In the genomic region with DNA sequence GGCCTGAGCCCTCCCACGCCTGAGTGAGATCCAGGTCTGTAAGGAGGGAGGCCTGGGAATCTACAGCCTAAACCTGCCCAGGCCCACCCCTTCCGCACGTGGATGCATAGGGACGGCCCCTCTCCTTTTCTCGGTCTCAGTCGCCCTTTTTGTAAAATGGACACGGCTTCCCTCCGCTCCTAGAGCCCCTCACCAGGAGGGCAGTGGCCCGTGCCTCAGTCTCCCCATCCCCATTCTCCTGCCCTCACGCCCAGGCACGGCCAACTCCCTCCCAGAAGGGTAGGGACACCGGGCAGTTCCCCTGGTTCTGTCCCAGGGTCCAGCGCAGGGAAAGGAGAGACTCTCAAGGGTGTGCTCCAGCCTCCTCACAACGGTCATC, we compare ENCODE assay signal across 1 cellular context.
A peak's percentile ranks its signal among the peaks of the same experiment; 100 is the strongest.
TF ChIP-seq lines count a peak whose summit lies in the region.

No MANE protein-coding gene starts in this region.

TF ChIP-seq in HepG2, 621 proteins besides CTCF, POLR2A, EP300 and RAD21 (continued from another document and continues in another):
- TF ChIP-seq FOXO1 (CRISPR knock-in tag; IDR thresholded peaks at IDR 0.05) (0 out of 2 replicates have a peak, but pooled peaks have one; percentile 4), SP4 (CRISPR knock-in tag; IDR thresholded peaks at IDR 0.05) (no peak), NFE2L1 (CRISPR knock-in tag; IDR thresholded peaks at IDR 0.05; ENCODE audit: borderline replicate concordance) (no peak), POLR2G (IDR thresholded peaks at IDR 0.05; ENCODE audit: low read depth, low read length) (no peak; the same call in 1 of the 2 replicates), ZNF225 (CRISPR knock-in tag; IDR thresholded peaks at IDR 0.05) (peak; percentile 14; the same call in 1 of the 2 replicates), ZSCAN29 (CRISPR knock-in tag; conservative IDR thresholded peaks at IDR 0.05) (no peak), ZNF136 (CRISPR knock-in tag; IDR thresholded peaks at IDR 0.05; ENCODE audit: low read depth) (no peak), RFXANK (CRISPR knock-in tag; IDR thresholded peaks at IDR 0.05) (0 out of 2 replicates have a peak, but pooled peaks have one; percentile 43), ZNF790 (CRISPR knock-in tag; IDR thresholded peaks at IDR 0.05; ENCODE audit: borderline replicate concordance) (no peak), HHEX (CRISPR knock-in tag; IDR thresholded peaks at IDR 0.05) (no peak), ZNF282 (IDR thresholded peaks at IDR 0.05; ENCODE audit: partially characterized antibody) (no peak), ZNF432 (CRISPR knock-in tag; IDR thresholded peaks at IDR 0.05; ENCODE audit: borderline replicate concordance) (no peak), NFATC3 (CRISPR knock-in tag; IDR thresholded peaks at IDR 0.05) (0 out of 2 replicates have a peak, but pooled peaks have one; percentile 67), HNRNPH1 (optimal IDR thresholded peaks at IDR 0.05; ENCODE audit: low read depth, low read length) (no peak), MAFK (conservative IDR thresholded peaks at IDR 0.05 in 1 of 2, IDR thresholded peaks at IDR 0.05 in 1 of 2; ENCODE audit: low read length in 2 of 2) (no peak), HNF4G (IDR thresholded peaks at IDR 0.05; ENCODE audit: borderline replicate concordance, low read depth, low read length) (no peak), HNF4G (CRISPR knock-in tag; IDR thresholded peaks at IDR 0.05; ENCODE audit: borderline replicate concordance, low read depth) (no peak), ZNF263 (CRISPR knock-in tag; IDR thresholded peaks at IDR 0.05) (0 out of 2 replicates have a peak, but pooled peaks have one; percentile 53), MED13 (CRISPR knock-in tag; IDR thresholded peaks at IDR 0.05) (no peak; the same call in 1 of the 2 replicates), FLYWCH1 (CRISPR knock-in tag; IDR thresholded peaks at IDR 0.05) (no peak), MATR3 (CRISPR knock-in tag; IDR thresholded peaks at IDR 0.05) (no peak), ZNF24 (IDR thresholded peaks at IDR 0.05) (no peak), ZNF574 (CRISPR knock-in tag; IDR thresholded peaks at IDR 0.05) (peak; percentile 46; the same call in 1 of the 2 replicates), ZNF546 (CRISPR knock-in tag; conservative IDR thresholded peaks at IDR 0.05) (no peak), DNMT3B (CRISPR knock-in tag; conservative IDR thresholded peaks at IDR 0.05) (peak; percentile 72; the same call in 1 of the 2 replicates), PRDM4 (CRISPR knock-in tag; IDR thresholded peaks at IDR 0.05; ENCODE audit: borderline replicate concordance) (no peak), FOSL1 (CRISPR knock-in tag; IDR thresholded peaks at IDR 0.05; ENCODE audit: borderline replicate concordance) (no peak), ZSCAN5A (CRISPR knock-in tag; IDR thresholded peaks at IDR 0.05; ENCODE audit: borderline replicate concordance) (no peak), KAT2B (IDR thresholded peaks at IDR 0.05; ENCODE audit: borderline replicate concordance, low read depth, low read length) (no peak), CCDC6 (CRISPR knock-in tag; IDR thresholded peaks at IDR 0.05) (0 out of 2 replicates have a peak, but pooled peaks have one; percentile 35), ZNF720 (CRISPR knock-in tag; IDR thresholded peaks at IDR 0.05) (no peak), ZNF879 (CRISPR knock-in tag; IDR thresholded peaks at IDR 0.05) (no peak; the same call in 1 of the 2 replicates), MXI1 (IDR thresholded peaks at IDR 0.05; ENCODE audit: borderline replicate concordance, low read depth, low read length) (no peak; the same call in 2 of the 3 replicates), ZNF816 (CRISPR knock-in tag; IDR thresholded peaks at IDR 0.05; ENCODE audit: borderline replicate concordance) (no peak), MYPOP (CRISPR knock-in tag; IDR thresholded peaks at IDR 0.05) (no peak), ZSCAN12 (CRISPR knock-in tag; IDR thresholded peaks at IDR 0.05) (no peak), ZNF598 (CRISPR knock-in tag; IDR thresholded peaks at IDR 0.05; ENCODE audit: borderline replicate concordance) (peak; percentile 68; the same call in 1 of the 2 replicates), MTF1 (CRISPR knock-in tag; IDR thresholded peaks at IDR 0.05) (no peak), ZNF230 (CRISPR knock-in tag; IDR thresholded peaks at IDR 0.05) (no peak), ZNF510 (CRISPR knock-in tag; IDR thresholded peaks at IDR 0.05; ENCODE audit: low read depth) (peak; percentile 84; the same call in 1 of the 2 replicates), ZNF768 (CRISPR knock-in tag; IDR thresholded peaks at IDR 0.05) (no peak), NFKBIZ (CRISPR knock-in tag; IDR thresholded peaks at IDR 0.05) (no peak), NFIC (IDR thresholded peaks at IDR 0.05; ENCODE audit: low read length) (no peak), FOXC1 (CRISPR knock-in tag; IDR thresholded peaks at IDR 0.05; ENCODE audit: borderline replicate concordance) (no peak; the same call in 1 of the 2 replicates), PAX8 (CRISPR knock-in tag; IDR thresholded peaks at IDR 0.05; ENCODE audit: borderline replicate concordance) (0 out of 2 replicates have a peak, but pooled peaks have one; percentile 48), ZMAT3 (CRISPR knock-in tag; conservative IDR thresholded peaks at IDR 0.05) (peak; percentile 15; the same call in 1 of the 2 replicates)
- TF ChIP-seq, protein P1, sequence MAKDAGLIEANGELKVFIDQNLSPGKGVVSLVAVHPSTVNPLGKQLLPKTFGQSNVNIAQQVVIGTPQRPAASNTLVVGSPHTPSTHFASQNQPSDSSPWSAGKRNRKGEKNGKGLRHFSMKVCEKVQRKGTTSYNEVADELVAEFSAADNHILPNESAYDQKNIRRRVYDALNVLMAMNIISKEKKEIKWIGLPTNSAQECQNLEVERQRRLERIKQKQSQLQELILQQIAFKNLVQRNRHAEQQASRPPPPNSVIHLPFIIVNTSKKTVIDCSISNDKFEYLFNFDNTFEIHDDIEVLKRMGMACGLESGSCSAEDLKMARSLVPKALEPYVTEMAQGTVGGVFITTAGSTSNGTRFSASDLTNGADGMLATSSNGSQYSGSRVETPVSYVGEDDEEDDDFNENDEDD (CRISPR knock-in tag; IDR thresholded peaks at IDR 0.05; ENCODE audit: borderline replicate concordance) = peak; percentile 37; the same call in 1 of the 2 replicates
- TF ChIP-seq, protein P2, sequence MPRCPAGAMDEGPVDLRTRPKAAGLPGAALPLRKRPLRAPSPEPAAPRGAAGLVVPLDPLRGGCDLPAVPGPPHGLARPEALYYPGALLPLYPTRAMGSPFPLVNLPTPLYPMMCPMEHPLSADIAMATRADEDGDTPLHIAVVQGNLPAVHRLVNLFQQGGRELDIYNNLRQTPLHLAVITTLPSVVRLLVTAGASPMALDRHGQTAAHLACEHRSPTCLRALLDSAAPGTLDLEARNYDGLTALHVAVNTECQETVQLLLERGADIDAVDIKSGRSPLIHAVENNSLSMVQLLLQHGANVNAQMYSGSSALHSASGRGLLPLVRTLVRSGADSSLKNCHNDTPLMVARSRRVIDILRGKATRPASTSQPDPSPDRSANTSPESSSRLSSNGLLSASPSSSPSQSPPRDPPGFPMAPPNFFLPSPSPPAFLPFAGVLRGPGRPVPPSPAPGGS (CRISPR knock-in tag; IDR thresholded peaks at IDR 0.05) = peak; percentile 55
- TF ChIP-seq, protein P3, sequence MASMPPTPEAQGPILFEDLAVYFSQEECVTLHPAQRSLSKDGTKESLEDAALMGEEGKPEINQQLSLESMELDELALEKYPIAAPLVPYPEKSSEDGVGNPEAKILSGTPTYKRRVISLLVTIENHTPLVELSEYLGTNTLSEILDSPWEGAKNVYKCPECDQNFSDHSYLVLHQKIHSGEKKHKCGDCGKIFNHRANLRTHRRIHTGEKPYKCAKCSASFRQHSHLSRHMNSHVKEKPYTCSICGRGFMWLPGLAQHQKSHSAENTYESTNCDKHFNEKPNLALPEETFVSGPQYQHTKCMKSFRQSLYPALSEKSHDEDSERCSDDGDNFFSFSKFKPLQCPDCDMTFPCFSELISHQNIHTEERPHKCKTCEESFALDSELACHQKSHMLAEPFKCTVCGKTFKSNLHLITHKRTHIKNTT (CRISPR knock-in tag; IDR thresholded peaks at IDR 0.05) = no peak
- TF ChIP-seq, protein P4, sequence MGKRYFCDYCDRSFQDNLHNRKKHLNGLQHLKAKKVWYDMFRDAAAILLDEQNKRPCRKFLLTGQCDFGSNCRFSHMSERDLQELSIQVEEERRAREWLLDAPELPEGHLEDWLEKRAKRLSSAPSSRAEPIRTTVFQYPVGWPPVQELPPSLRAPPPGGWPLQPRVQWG (CRISPR knock-in tag; IDR thresholded peaks at IDR 0.05; ENCODE audit: borderline replicate concordance, low read depth) = no peak
- TF ChIP-seq, protein P5, sequence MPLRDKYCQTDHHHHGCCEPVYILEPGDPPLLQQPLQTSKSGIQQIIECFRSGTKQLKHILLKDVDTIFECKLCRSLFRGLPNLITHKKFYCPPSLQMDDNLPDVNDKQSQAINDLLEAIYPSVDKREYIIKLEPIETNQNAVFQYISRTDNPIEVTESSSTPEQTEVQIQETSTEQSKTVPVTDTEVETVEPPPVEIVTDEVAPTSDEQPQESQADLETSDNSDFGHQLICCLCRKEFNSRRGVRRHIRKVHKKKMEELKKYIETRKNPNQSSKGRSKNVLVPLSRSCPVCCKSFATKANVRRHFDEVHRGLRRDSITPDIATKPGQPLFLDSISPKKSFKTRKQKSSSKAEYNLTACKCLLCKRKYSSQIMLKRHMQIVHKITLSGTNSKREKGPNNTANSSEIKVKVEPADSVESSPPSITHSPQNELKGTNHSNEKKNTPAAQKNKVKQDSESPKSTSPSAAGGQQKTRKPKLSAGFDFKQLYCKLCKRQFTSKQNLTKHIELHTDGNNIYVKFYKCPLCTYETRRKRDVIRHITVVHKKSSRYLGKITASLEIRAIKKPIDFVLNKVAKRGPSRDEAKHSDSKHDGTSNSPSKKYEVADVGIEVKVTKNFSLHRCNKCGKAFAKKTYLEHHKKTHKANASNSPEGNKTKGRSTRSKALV (CRISPR knock-in tag; IDR thresholded peaks at IDR 0.05) = no peak
- TF ChIP-seq, protein P6, sequence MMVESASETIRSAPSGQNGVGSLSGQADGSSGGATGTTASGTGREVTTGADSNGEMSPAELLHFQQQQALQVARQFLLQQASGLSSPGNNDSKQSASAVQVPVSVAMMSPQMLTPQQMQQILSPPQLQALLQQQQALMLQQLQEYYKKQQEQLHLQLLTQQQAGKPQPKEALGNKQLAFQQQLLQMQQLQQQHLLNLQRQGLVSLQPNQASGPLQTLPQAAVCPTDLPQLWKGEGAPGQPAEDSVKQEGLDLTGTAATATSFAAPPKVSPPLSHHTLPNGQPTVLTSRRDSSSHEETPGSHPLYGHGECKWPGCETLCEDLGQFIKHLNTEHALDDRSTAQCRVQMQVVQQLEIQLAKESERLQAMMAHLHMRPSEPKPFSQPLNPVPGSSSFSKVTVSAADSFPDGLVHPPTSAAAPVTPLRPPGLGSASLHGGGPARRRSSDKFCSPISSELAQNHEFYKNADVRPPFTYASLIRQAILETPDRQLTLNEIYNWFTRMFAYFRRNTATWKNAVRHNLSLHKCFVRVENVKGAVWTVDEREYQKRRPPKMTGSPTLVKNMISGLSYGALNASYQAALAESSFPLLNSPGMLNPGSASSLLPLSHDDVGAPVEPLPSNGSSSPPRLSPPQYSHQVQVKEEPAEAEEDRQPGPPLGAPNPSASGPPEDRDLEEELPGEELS (CRISPR knock-in tag; IDR thresholded peaks at IDR 0.05) = peak; percentile 30; the same call in 1 of the 2 replicates
